Comparison of ENCODE assay signal across 9 cellular contexts in genomic region chr5:111653408-111653807, GRCh38.
"Had no signal": no experiment of that assay in that cellular context is flagged by ENCODE, and none has a peak within 500 bp of the region (broad histone marks: within the 10 kb centered on the region; RNA-seq: fewer than 3 reads in every experiment).

No MANE protein-coding gene starts in this region.

- H3K4me2 ChIP-seq: GM23338 had no signal

- DNase-seq: GM23248, GOT3, H7, H9, HCEC 1CT, HFFc6 had no signal

- H3K9me3 ChIP-seq: HAP-1 had no signal

- H3K36me3 ChIP-seq: HAP-1 had no signal

- H3K27ac ChIP-seq: GM23248 had no signal

- H3K4me3 ChIP-seq: GM23248, GM23338, HAP-1 had no signal

- H3K4me1 ChIP-seq: HAP-1 had no signal

- ATAC-seq: GM23338, HCT116 had no signal

- H3K9ac ChIP-seq: GM23248 had no signal
